Comparison of ENCODE assay signal across 9 cellular contexts in genomic region chr1:33460947-33461629, GRCh38. TPM values are rescaled to one million over a fixed set of nuclear protein-coding genes. Genes with fewer than 3 reads are reported as not detected.
A peak's percentile ranks its signal among the peaks of the same experiment; 100 is the strongest.
DNase-seq lines count a peak whose midpoint lies in the region; ATAC-seq and TF ChIP-seq lines count a peak whose summit lies in the region.
"Had no signal": no experiment of that assay in that cellular context is flagged by ENCODE, and none has a peak within 500 bp of the region (broad histone marks: within the 10 kb centered on the region; RNA-seq: fewer than 3 reads in every experiment).

No MANE protein-coding gene starts in this region.

- H3K4me3 ChIP-seq in NB4 (ENCODE audit: low read depth, low read length) (no peak overlapping the region), lower lobe of right lung (no peak overlapping the region)

- TF ChIP-seq POLR2A in NB4 (IDR thresholded peaks at IDR 0.05; ENCODE audit: extremely low read depth, insufficient read length) = no peak

- ATAC-seq in GM21723 (IDR thresholded peaks at IDR 0.05; ENCODE audit: unreplicated experiment) = peak; percentile 78
- ATAC-seq in lower lobe of right lung = peak; percentile 54 to 70
- ATAC-seq: CD8-positive, alpha-beta T cell had no signal

- intact Hi-C loops in lower lobe of right lung (cut with DNase I) = no loop called here

- no peaks in the 10 kb centered on the region for H3K9me3 Mint-ChIP-seq in immature natural killer cell
- H3K9me3 Mint-ChIP-seq: CD8-positive, alpha-beta T cell had no signal

- no peak overlapping the region for H3K27ac Mint-ChIP-seq in immature natural killer cell
- H3K27ac Mint-ChIP-seq: CD8-positive, alpha-beta T cell had no signal

- DNase-seq in G401 (ENCODE audit: low spot score) (peak; percentile 5), NB4 (ENCODE audit: low read depth) (peak; percentile 59), lower lobe of right lung (no peak), immature natural killer cell (no peak), D341Med (ENCODE audit: low spot score) (no peak)
- DNase-seq in activated naive CD4-positive, alpha-beta T cell treated with anti-CD3 and anti-CD28 coated beads, Interleukin-2, amount 50 U/mL, for 16 hours = no peak
- no peak for DNase-seq in activated naive CD4-positive, alpha-beta T cell (lab: John Stamatoyannopoulos, UW)
- DNase-seq: CD8-positive, alpha-beta T cell had no signal

- H3K4me3 Mint-ChIP-seq in immature natural killer cell = no peak overlapping the region
- H3K4me3 Mint-ChIP-seq: CD8-positive, alpha-beta T cell had no signal

- H3K9me3 ChIP-seq in lower lobe of right lung = no peaks in the 10 kb centered on the region

- H3K36me3 ChIP-seq in lower lobe of right lung = no peaks in the 10 kb centered on the region

- H3K27ac ChIP-seq in lower lobe of right lung = no peak overlapping the region

- H3K27me3 Mint-ChIP-seq in immature natural killer cell (ENCODE audit: low read depth in 3 of 3) = peaks cover 0 to 4% (median 2%) of the 10 kb centered on the region in 3 donors

- H3K27me3 ChIP-seq in lower lobe of right lung (ENCODE audit: low read depth) = no peaks in the 10 kb centered on the region

- peaks cover 6% of the 10 kb centered on the region for H3K4me1 ChIP-seq in lower lobe of right lung

- H3K36me3 Mint-ChIP-seq in immature natural killer cell = no peaks in the 10 kb centered on the region
- H3K36me3 Mint-ChIP-seq: CD8-positive, alpha-beta T cell had no signal

- H3K4me1 Mint-ChIP-seq in immature natural killer cell = no peaks in the 10 kb centered on the region

- in situ Hi-C loops in G401 (cut with HindIII; ENCODE audit: low sequenced_read_pairs) = no loop called here

- TF ChIP-seq CTCF in NB4 (IDR thresholded peaks at IDR 0.05; ENCODE audit: low read depth, low read length) = no peak
- TF ChIP-seq CTCF in lower lobe of right lung (IDR thresholded peaks at IDR 0.05) = no peak

RNA-seq across cellular contexts. Expression of gene ZSCAN20, which starts 11.4 kb away (rescaled TPM):
- total RNA-seq in G401 (2014; rRNA removed; shearing (Covaris generic)) = 5.8 and 7.4 TPM in 2 replicates
- 5.2 TPM for total RNA-seq in lower lobe of right lung
- under 1 TPM in 2 of 3 donors, not detected in 1; 0.33 to 0.68 TPM for polyA plus RNA-seq in immature natural killer cell

RNA-seq across cellular contexts. Expression of gene PHC2, which starts 30.2 kb away (rescaled TPM):
- total RNA-seq in G401 (2014; rRNA removed; shearing (Covaris generic)) = 54.6 and 71.9 TPM in 2 replicates
- total RNA-seq in lower lobe of right lung = 105 TPM
- polyA plus RNA-seq in immature natural killer cell = 10 to 100 TPM; 16.1 to 28.7 (median 27.4) TPM

Comparison
In these comparisons a context has a peak if more than half of its experiments do, and no peak if none do; other contexts are left out.
1. DNase-seq: peak in G401 (single experiment) and NB4 (single experiment); none in lower lobe of right lung (single experiment), immature natural killer cell (0 of 3), D341Med (single experiment), activated naive CD4-positive, alpha-beta T cell treated with anti-CD3 and anti-CD28 coated beads, Interleukin-2, amount 50 U/mL, for 16 hours (single experiment) and activated naive CD4-positive, alpha-beta T cell (0 of 4).